18 cellular contexts compared by ENCODE assay signal in the genomic region with DNA sequence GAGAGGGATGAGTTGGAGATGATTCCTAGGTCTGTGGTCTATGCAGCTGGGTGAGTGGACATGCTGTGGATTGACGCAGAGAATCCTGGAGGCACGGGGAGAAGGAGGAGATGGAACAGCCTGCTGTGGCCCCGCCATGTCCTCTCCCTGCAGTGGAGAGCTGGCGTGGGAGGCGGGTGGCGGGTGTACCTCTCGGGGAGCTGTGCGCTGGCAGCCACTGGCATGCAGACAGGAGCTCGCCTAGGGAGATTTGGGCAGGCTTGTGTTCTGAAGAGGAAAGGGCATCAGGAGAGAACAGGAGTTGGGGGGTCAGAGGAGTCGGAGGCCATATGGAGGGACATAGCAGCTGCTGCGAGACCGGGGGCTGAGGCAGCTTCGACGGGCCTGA. TPM values are rescaled to one million over a fixed set of nuclear protein-coding genes. Genes with fewer than 3 reads are reported as not detected.
DNase-seq lines count a peak whose midpoint lies in the region; ATAC-seq, FAIRE-seq and TF ChIP-seq lines count a peak whose summit lies in the region.
"Had no signal": no experiment of that assay in that cellular context is flagged by ENCODE, and none has a peak within 500 bp of the region (broad histone marks: within the 10 kb centered on the region; RNA-seq: fewer than 3 reads in every experiment).

No MANE protein-coding gene starts in this region.

- peaks cover 25% of the 10 kb centered on the region for H3K36me3 Mint-ChIP-seq in nephron progenitor cell (ENCODE audit: low read depth)

- intact Hi-C loops in upper lobe of right lung (cut with DNase I) (no loop called here), vagina (cut with DNase I) (no loop called here)

- H3K27me3 ChIP-seq in upper lobe of right lung = no peaks in the 10 kb centered on the region
- H3K27me3 ChIP-seq in vagina = no peaks in the 10 kb centered on the region

- no peak for ATAC-seq in stimulated activated naive CD8-positive, alpha-beta T cell treated with anti-CD3 and anti-CD28 coated beads, Interleukin-15, amount 100 ng/mL, for 72 hours
- ATAC-seq in stimulated activated naive CD8-positive, alpha-beta T cell treated with anti-CD3 and anti-CD28 coated beads, Interleukin-15, Interleukin-2, amounts not matched to agents 100 U/mL and 50 U/mL, for 24 hours = no peak
- ATAC-seq in upper lobe of right lung = no peak

- H3K9me3 ChIP-seq in upper lobe of right lung = no peaks in the 10 kb centered on the region
- H3K9me3 ChIP-seq in vagina = no peaks in the 10 kb centered on the region
- H3K9me3 ChIP-seq: A549, HAP-1 had no signal

- H3K27ac ChIP-seq in cingulate gyrus (ENCODE audit: low read depth, low read length) = peak overlapping the region; percentile 98
- H3K27ac ChIP-seq in upper lobe of right lung = no peak overlapping the region
- no peak overlapping the region for H3K27ac ChIP-seq in vagina
- H3K27ac ChIP-seq: A549, C4-2B had no signal

- TF ChIP-seq POLR2A in vagina (IDR thresholded peaks at IDR 0.05) = no peak

- TF ChIP-seq CTCF in nephron progenitor cell (IDR thresholded peaks at IDR 0.05) (no peak), upper lobe of right lung (IDR thresholded peaks at IDR 0.05) (no peak), vagina (IDR thresholded peaks at IDR 0.05) (no peak)

- no peak for DNase-seq in stimulated activated naive CD8-positive, alpha-beta T cell treated with anti-CD3 and anti-CD28 coated beads, Interleukin-15, amount 100 ng/mL, for 72 hours
- no peak for DNase-seq in stimulated activated naive CD8-positive, alpha-beta T cell treated with anti-CD3 and anti-CD28 coated beads, Interleukin-15, Interleukin-2, amounts not matched to agents 100 U/mL and 50 U/mL, for 24 hours
- DNase-seq in nephron progenitor cell (no peak), upper lobe of right lung (peak; percentile 34), vagina (ENCODE audit: extremely low spot score in 2 of 2) (no peak), kidney glomerular epithelial cell (lab: John Stamatoyannopoulos, UW) (no peak), RCC 7860 (ENCODE audit: low spot score) (no peak)
- DNase-seq: DMS153; NCI-H1417 treated with DMSO at 0.1 percent for 48 hours; NCI-H2029 treated with DMSO at 0.1 percent for 48 hours; NCI-H524 treated with DMSO at 0.1 percent for 48 hours; NK-92 treated with Interleukin-12 subunit alpha and Interleukin-12 subunit beta, amount 100 ng/mL, for 24 hours; OCI-M1 had no signal

- H3K4me3 ChIP-seq in upper lobe of right lung (no peak overlapping the region), vagina (no peak overlapping the region)
- H3K4me3 ChIP-seq: A549, HAP-1 had no signal

- H3K27ac Mint-ChIP-seq in stimulated activated naive CD8-positive, alpha-beta T cell treated with anti-CD3 and anti-CD28 coated beads, Interleukin-15, amount 100 ng/mL, for 72 hours = peak overlapping the region; percentile 5 to 42
- H3K27ac Mint-ChIP-seq in nephron progenitor cell = peak overlapping the region; percentile 92

- no peaks in the 10 kb centered on the region for H3K27me3 Mint-ChIP-seq in stimulated activated naive CD8-positive, alpha-beta T cell treated with anti-CD3 and anti-CD28 coated beads, Interleukin-15, amount 100 ng/mL, for 72 hours
- peaks cover 5% of the 10 kb centered on the region for H3K27me3 Mint-ChIP-seq in nephron progenitor cell (ENCODE audit: low read depth, poor library complexity)
- H3K27me3 Mint-ChIP-seq: IgD-negative memory B cell had no signal

- no peaks in the 10 kb centered on the region for H3K9me3 Mint-ChIP-seq in stimulated activated naive CD8-positive, alpha-beta T cell treated with anti-CD3 and anti-CD28 coated beads, Interleukin-15, amount 100 ng/mL, for 72 hours
- H3K9me3 Mint-ChIP-seq in nephron progenitor cell = no peaks in the 10 kb centered on the region
- H3K9me3 Mint-ChIP-seq: IgD-negative memory B cell had no signal

- H3K4me1 ChIP-seq in upper lobe of right lung (no peaks in the 10 kb centered on the region), vagina (no peaks in the 10 kb centered on the region)
- H3K4me1 ChIP-seq: A549, HAP-1 had no signal

- H3K4me1 Mint-ChIP-seq in stimulated activated naive CD8-positive, alpha-beta T cell treated with anti-CD3 and anti-CD28 coated beads, Interleukin-15, amount 100 ng/mL, for 72 hours = no peaks in the 10 kb centered on the region
- H3K4me1 Mint-ChIP-seq in nephron progenitor cell = peaks cover 55% of the 10 kb centered on the region
- H3K4me1 Mint-ChIP-seq: IgD-negative memory B cell had no signal

- H3K36me3 ChIP-seq in upper lobe of right lung (peaks cover 22% of the 10 kb centered on the region), vagina (peaks cover 0 to 11% of the 10 kb centered on the region in 2 donors)
- H3K36me3 ChIP-seq: HAP-1 had no signal

- no peak overlapping the region for H3K4me3 Mint-ChIP-seq in stimulated activated naive CD8-positive, alpha-beta T cell treated with anti-CD3 and anti-CD28 coated beads, Interleukin-15, amount 100 ng/mL, for 72 hours
- no peak overlapping the region for H3K4me3 Mint-ChIP-seq in nephron progenitor cell
- H3K4me3 Mint-ChIP-seq: IgD-negative memory B cell had no signal

- FAIRE-seq in RCC 7860 (lab: Jason Lieb, UNC) = no peak
- FAIRE-seq: A549 had no signal

RNA-seq across cellular contexts. Expression of gene TECPR2, which starts 56.1 kb away (rescaled TPM):
- total RNA-seq in upper lobe of right lung (21.4 TPM), vagina (12.0 TPM)

RNA-seq across cellular contexts. Expression of gene CINP, which starts 56.2 kb away (rescaled TPM):
- total RNA-seq in upper lobe of right lung = 34.4 TPM
- total RNA-seq in vagina = 21.9 TPM
